Comparison of ENCODE assay signal across 16 cellular contexts in the genomic region with DNA sequence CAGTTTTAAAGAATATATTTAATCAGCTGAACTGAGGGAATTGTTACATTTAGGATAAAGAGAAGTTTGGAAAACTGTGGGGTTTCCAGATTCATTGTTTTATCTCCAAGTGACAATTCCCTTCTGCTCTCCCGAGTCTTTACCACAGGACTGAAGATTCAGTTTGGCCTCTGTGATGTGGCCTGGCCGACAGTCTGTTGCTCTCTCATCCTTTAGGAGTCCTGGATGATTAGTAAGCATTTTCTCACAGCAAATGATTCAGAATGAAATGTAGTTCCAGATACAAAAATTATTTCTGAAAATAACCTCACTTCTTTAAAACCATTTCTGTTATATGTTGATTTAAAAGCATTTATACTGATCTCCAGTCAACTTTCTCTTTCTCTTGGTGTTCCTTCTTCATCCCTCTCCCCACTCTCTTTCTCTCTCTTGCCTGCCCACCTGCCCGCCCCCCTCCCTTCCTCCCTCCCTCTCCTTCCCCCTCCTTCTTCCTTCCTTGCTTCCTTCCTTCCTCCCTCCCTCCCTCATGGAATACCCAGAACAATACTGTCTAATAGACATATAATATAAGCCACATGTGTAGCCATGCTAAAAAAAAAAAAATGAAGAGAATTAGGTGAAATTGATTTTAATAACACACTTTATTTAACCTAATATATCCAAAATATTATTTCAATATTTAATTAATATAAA.
DNase-seq lines count a peak whose midpoint lies in the region; ATAC-seq and TF ChIP-seq lines count a peak whose summit lies in the region.
"Had no signal": no experiment of that assay in that cellular context is flagged by ENCODE, and none has a peak within 500 bp of the region (broad histone marks: within the 10 kb centered on the region; RNA-seq: fewer than 3 reads in every experiment).

No MANE protein-coding gene starts in this region.

- no peak overlapping the region for H3K4me3 ChIP-seq in fibroblast of mammary gland (ENCODE audit: control insufficient read depth, low read depth, low read length)
- H3K4me3 ChIP-seq: HAP-1, neural progenitor cell, thoracic aorta had no signal

- DNase-seq in GM03348 (ENCODE audit: low spot score) = peak; percentile 69
- DNase-seq in fibroblast of mammary gland (ENCODE audit: low read depth) = peak; percentile 74
- DNase-seq in renal cortical epithelial cell (ENCODE audit: low read depth) = peak; percentile 62
- DNase-seq in medulla oblongata (ENCODE audit: extremely low spot score) = no peak
- no peak for DNase-seq in activated CD8-positive, alpha-beta memory T cell treated with anti-CD3 and anti-CD28 coated beads, Interleukin-2, amount 50 U/mL, for 4 hours
- no peak for DNase-seq in foreskin melanocyte
- DNase-seq: CD8-positive, alpha-beta memory T cell; NCI-H1105; NCI-H774; stimulated activated CD4-positive, alpha-beta T cell treated with anti-CD3 and anti-CD28 coated beads, Interleukin-2, amount 100 ng/mL, for 24 hours; T-helper 1 cell had no signal

- TF ChIP-seq CTCF in fibroblast of mammary gland (conservative IDR thresholded peaks at IDR 0.05; ENCODE audit: control insufficient read depth, insufficient read depth, low read depth, low read length) = no peak

- peak; percentile 74 for ATAC-seq in SK-N-SH treated with all-trans-retinoic acid at 6 μM for 48 hours
- no peak for ATAC-seq in GM19035 (IDR thresholded peaks at IDR 0.05; ENCODE audit: unreplicated experiment)

TF ChIP-seq in SK-N-SH treated with all-trans-retinoic acid at 6 μM for 48 hours, 23 proteins besides CTCF, POLR2A, EP300 and RAD21:
- TF ChIP-seq SNAI2 (CRISPR knock-in tag; IDR thresholded peaks at IDR 0.05) (no peak), ZNF565 (CRISPR knock-in tag; conservative IDR thresholded peaks at IDR 0.05; ENCODE audit: low read depth) (no peak), GLIS3 (CRISPR knock-in tag; IDR thresholded peaks at IDR 0.05) (no peak), TCF4 (CRISPR knock-in tag; IDR thresholded peaks at IDR 0.05; ENCODE audit: borderline replicate concordance) (no peak), OSR1 (CRISPR knock-in tag; IDR thresholded peaks at IDR 0.05) (no peak), ZC3H10 (CRISPR knock-in tag; IDR thresholded peaks at IDR 0.05) (no peak), CSRNP3 (CRISPR knock-in tag; IDR thresholded peaks at IDR 0.05) (no peak), BACH2 (CRISPR knock-in tag; IDR thresholded peaks at IDR 0.05; ENCODE audit: borderline replicate concordance) (no peak), ZFP30 (CRISPR knock-in tag; IDR thresholded peaks at IDR 0.05) (no peak), ARNTL (CRISPR knock-in tag; IDR thresholded peaks at IDR 0.05; ENCODE audit: borderline replicate concordance, low read depth) (no peak), TSHZ2 (CRISPR knock-in tag; IDR thresholded peaks at IDR 0.05) (no peak), CSDC2 (CRISPR knock-in tag; IDR thresholded peaks at IDR 0.05) (no peak), ZNF70 (CRISPR knock-in tag; IDR thresholded peaks at IDR 0.05) (no peak), ZFP3 (CRISPR knock-in tag; IDR thresholded peaks at IDR 0.05) (no peak), ZNF8 (CRISPR knock-in tag; IDR thresholded peaks at IDR 0.05) (no peak), TOX (CRISPR knock-in tag; IDR thresholded peaks at IDR 0.05; ENCODE audit: borderline replicate concordance) (no peak), ESRRG (CRISPR knock-in tag; IDR thresholded peaks at IDR 0.05) (no peak)
- TF ChIP-seq, protein P1, sequence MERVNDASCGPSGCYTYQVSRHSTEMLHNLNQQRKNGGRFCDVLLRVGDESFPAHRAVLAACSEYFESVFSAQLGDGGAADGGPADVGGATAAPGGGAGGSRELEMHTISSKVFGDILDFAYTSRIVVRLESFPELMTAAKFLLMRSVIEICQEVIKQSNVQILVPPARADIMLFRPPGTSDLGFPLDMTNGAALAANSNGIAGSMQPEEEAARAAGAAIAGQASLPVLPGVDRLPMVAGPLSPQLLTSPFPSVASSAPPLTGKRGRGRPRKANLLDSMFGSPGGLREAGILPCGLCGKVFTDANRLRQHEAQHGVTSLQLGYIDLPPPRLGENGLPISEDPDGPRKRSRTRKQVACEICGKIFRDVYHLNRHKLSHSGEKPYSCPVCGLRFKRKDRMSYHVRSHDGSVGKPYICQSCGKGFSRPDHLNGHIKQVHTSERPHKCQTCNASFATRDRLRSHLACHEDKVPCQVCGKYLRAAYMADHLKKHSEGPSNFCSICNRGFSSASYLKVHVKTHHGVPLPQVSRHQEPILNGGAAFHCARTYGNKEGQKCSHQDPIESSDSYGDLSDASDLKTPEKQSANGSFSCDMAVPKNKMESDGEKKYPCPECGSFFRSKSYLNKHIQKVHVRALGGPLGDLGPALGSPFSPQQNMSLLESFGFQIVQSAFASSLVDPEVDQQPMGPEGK (CRISPR knock-in tag; IDR thresholded peaks at IDR 0.05; ENCODE audit: borderline replicate concordance) = no peak
- TF ChIP-seq, protein P2, sequence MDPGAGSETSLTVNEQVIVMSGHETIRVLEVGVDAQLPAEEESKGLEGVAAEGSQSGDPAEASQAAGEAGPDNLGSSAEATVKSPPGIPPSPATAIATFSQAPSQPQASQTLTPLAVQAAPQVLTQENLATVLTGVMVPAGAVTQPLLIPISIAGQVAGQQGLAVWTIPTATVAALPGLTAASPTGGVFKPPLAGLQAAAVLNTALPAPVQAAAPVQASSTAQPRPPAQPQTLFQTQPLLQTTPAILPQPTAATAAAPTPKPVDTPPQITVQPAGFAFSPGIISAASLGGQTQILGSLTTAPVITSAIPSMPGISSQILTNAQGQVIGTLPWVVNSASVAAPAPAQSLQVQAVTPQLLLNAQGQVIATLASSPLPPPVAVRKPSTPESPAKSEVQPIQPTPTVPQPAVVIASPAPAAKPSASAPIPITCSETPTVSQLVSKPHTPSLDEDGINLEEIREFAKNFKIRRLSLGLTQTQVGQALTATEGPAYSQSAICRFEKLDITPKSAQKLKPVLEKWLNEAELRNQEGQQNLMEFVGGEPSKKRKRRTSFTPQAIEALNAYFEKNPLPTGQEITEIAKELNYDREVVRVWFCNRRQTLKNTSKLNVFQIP (CRISPR knock-in tag; IDR thresholded peaks at IDR 0.05; ENCODE audit: borderline replicate concordance, low read depth) = no peak

Comparison
In these comparisons a context has a peak if more than half of its experiments do, and no peak if none do; other contexts are left out.
1. DNase-seq: peak in GM03348 (single experiment), fibroblast of mammary gland (single experiment) and renal cortical epithelial cell (single experiment); none in medulla oblongata (single experiment), activated CD8-positive, alpha-beta memory T cell treated with anti-CD3 and anti-CD28 coated beads, Interleukin-2, amount 50 U/mL, for 4 hours (single experiment) and foreskin melanocyte (single experiment).